8 cellular contexts compared by ENCODE assay signal in genomic region chr10:112307631-112308502, GRCh38. TPM values are rescaled to one million over a fixed set of nuclear protein-coding genes. Genes with fewer than 3 reads are reported as not detected.
DNase-seq lines count a peak whose midpoint lies in the region; ATAC-seq and TF ChIP-seq lines count a peak whose summit lies in the region.

No MANE protein-coding gene starts in this region.

- TF ChIP-seq POLR2A in NB4 (IDR thresholded peaks at IDR 0.05; ENCODE audit: extremely low read depth, insufficient read length) (no peak), ovary (IDR thresholded peaks at IDR 0.05) (no peak)

- no peak overlapping the region for H3K27ac ChIP-seq in ovary

- TF ChIP-seq EP300 in ovary (IDR thresholded peaks at IDR 0.05), result no peak

- H3K36me3 ChIP-seq in ovary, result no peaks in the 10 kb centered on the region

- intact Hi-C loops in head of caudate nucleus (cut with DNase I), result no loop called here
- intact Hi-C loops in ovary (cut with DNase I), result no loop called here

- no peaks in the 10 kb centered on the region for H3K27me3 ChIP-seq in ovary

- peak; percentile 6 for DNase-seq in NCI-H2107 (lab: John Stamatoyannopoulos, UW)
- no peak for DNase-seq in NCI-H2107 treated with DMSO at 0.1 percent for 48 hours (lab: John Stamatoyannopoulos, UW; ENCODE audit: unreplicated experiment)
- peak; percentile 56 for DNase-seq in NB4 (ENCODE audit: low read depth)
- DNase-seq in activated T-helper 1 cell treated with Interleukin-2 at 50 U/mL for 16 hours (ENCODE audit: low read depth), result peak; percentile 2
- DNase-seq in head of caudate nucleus, result peak in 37 of 42 donors; percentile 19 to 74 (median 43)
- no peak for DNase-seq in retinal pigment epithelial cell (ENCODE audit: low read depth)
- no peak for DNase-seq in ovary

- peak; percentile 86 for TF ChIP-seq CTCF in NB4 (IDR thresholded peaks at IDR 0.05; ENCODE audit: low read depth, low read length)
- peak; percentile 96 for TF ChIP-seq CTCF in retinal pigment epithelial cell (conservative IDR thresholded peaks at IDR 0.05; ENCODE audit: low read depth, low read length)
- TF ChIP-seq CTCF in ovary (IDR thresholded peaks at IDR 0.05), result no peak

- H3K4me3 ChIP-seq in NB4 (ENCODE audit: low read depth, low read length) (no peak overlapping the region), retinal pigment epithelial cell (ENCODE audit: low read length) (no peak overlapping the region), ovary (no peak overlapping the region)

- ATAC-seq in GM21737 (IDR thresholded peaks at IDR 0.05; ENCODE audit: unreplicated experiment), result peak; percentile 54

- WGBS in ovary, 3 donors, result 20 to 26% (median 25%) methylated on average over 6 of the region's 6 CpGs

- no peaks in the 10 kb centered on the region for H3K9me3 ChIP-seq in ovary

- no peaks in the 10 kb centered on the region for H3K4me1 ChIP-seq in ovary (ENCODE audit: insufficient read depth)

RNA-seq across cellular contexts. Expression of gene TECTB, which starts 24.7 kb away (rescaled TPM):
- total RNA-seq in ovary, result not detected
- polyA plus RNA-seq in ovary, result under 1 TPM in 1 of 2 donors, not detected in 1; 0.07 TPM

Comparison
In these comparisons a context has a peak if more than half of its experiments do, and no peak if none do; other contexts are left out.
1. DNase-seq: peak in NCI-H2107 (single experiment), NB4 (single experiment), activated T-helper 1 cell treated with Interleukin-2 at 50 U/mL for 16 hours (single experiment) and head of caudate nucleus (37 of 42); none in NCI-H2107 treated with DMSO at 0.1 percent for 48 hours (single experiment), retinal pigment epithelial cell (single experiment) and ovary (0 of 5).
2. CTCF ChIP-seq: peak in NB4 (single experiment) and retinal pigment epithelial cell (single experiment); none in ovary (0 of 3).